8 cellular contexts compared by ENCODE assay signal in the genomic region with DNA sequence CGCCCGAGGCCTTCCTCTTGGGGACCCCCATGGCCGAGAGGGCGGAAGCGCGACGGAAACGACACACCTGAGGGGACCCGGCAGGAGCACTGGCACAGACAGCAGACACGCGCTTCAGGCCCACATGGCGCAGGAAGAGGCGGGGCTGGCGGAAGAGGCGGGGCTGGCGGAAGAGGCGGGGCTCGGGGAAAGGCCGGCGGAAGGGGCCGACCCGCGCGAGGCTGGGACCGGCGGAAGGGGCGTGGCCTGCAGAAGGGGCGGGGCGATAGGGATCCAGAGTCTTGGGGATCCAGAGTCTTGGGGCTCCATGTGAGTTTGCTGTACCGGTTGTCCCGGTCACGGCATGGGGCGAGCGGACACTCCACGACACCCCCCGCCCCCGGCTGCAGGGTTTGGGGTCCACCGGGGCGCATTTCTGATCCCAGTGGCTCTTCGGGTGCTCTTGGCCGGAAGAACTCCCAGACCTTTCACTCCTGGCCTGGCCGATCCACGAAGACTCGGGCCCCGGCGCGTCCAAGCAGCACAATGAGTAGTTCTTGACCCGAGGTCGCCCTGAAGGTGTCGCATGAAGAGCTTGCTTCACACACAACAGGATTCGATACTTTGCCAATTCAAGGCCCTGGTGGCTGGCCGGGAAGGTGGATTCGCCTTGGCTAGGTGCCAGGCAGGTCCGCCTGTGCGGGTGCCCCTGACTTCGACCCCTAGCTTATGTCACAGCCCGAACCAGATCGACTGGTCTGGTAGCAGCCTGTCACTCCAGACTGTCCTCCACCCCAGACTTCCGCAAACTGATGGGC. TPM values are rescaled to one million over a fixed set of nuclear protein-coding genes. Genes with fewer than 3 reads are reported as not detected.
DNase-seq lines count a peak whose midpoint lies in the region; ATAC-seq and TF ChIP-seq lines count a peak whose summit lies in the region.

A gene with protein sequence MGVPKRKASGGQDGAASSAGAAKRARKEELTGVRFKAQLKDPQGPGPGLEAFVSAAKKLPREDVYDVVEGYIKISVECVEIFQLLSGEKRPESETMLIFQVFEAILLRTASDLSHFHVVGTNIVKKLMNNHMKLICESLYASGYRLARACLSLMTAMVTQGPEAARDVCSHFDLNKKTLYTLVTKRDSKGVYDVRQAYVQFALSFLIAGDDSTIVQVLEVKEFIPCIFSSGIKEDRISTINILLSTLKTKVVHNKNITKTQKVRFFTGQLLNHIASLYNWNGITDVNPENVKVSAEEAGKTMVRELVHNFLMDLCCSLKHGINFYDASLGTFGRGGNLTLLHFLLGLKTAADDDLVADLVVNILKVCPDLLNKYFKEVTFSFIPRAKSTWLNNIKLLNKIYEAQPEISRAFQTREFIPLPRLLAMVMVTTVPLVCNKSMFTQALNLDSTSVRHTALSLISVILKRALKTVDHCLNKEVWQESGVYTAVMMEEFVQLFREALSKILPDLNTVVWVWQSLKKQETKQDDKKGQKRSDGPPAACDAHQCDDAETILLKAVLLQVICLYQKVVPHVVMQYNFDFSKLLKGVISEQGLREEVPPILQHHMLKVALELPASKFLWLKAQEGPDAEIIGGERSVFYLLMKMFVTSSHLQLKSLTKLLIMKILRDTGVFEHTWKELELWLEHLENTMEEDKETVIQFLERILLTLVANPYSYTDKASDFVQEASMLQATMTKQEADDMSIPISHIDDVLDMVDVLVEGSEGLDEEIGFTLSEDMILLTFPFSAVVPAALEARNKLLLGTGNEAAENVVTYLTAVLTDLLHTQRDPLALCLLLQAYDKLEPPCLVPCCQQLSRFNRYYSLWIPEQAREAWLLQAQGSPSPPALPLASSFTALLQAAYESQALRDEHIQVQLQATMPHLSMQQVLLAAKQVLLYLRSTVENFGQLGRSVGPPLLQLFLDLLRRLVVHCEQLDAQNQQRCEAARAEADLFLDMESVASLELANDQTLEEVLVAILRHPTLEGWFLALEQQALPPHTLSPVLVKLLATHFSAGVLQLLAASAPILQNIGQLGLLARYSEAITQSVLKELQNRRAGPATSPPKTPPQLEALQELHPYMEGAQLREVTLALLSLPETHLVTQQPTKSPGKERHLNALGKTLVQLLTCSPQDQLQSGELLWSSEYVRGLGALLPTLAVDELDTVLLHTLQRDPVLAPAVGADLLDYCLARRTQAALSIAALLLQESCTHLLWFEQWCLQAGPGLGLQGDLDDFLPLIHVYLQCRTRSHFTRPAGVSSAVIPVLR (N-terminal part only) (minus strand): TSS at position 133 of the 797 bp plus-strand sequence. CDS start 102 bp downstream, at position 31.

- H3K9me3 ChIP-seq in HEK293 (ENCODE audit: control insufficient read depth, insufficient read depth, low read depth, low read length) (no peaks in the 10 kb centered on the region), SK-N-SH (no peaks in the 10 kb centered on the region)

- DNase-seq in GM04504 (ENCODE audit: low read depth) = peak; percentile 60
- DNase-seq in NAMALWA (ENCODE audit: low spot score) = peak; percentile 90
- peak; percentile 98 for DNase-seq in SK-N-SH
- DNase-seq in activated naive CD4-positive, alpha-beta T cell treated with anti-CD3 and anti-CD28 coated beads, Interleukin-2, amount 50 U/mL, for 16 hours = peak; percentile 95
- peak; percentile 89 for DNase-seq in globus pallidus (ENCODE audit: low spot score)
- DNase-seq in omental fat pad (ENCODE audit: low spot score) = peak; percentile 90

- H3K27ac ChIP-seq in HEK293 (ENCODE audit: extremely low read depth, low read depth, low read length) = peak within 1 kb of the TSS; percentile 37; the same call in 1 of the 2 replicates
- peak within 1 kb of the TSS; percentile 73 to 88; a peak in 3 of 4 replicates for H3K27ac ChIP-seq in SK-N-SH (ENCODE audit: low read depth in 2 of 2, low read length in 1 of 2)
- peak within 1 kb of the TSS; percentile 59 for H3K27ac ChIP-seq in temporal lobe (ENCODE audit: low read depth, low read length)

- peaks cover 8% of the 10 kb centered on the region for H3K4me1 ChIP-seq in HEK293 (ENCODE audit: control insufficient read depth, insufficient read depth, low read length)
- peaks cover 5 to 32% of the 10 kb centered on the region in 2 experiments; a peak in 3 of 4 replicates for H3K4me1 ChIP-seq in SK-N-SH (ENCODE audit: control insufficient read depth in 1 of 2, insufficient read depth in 2 of 2, low read depth in 1 of 2, low read length in 1 of 2)

- TF ChIP-seq CTCF in HEK293 (tag by site-specific recombination; IDR thresholded peaks at IDR 0.05) (no peak; the same call in 1 of the 2 replicates), SK-N-SH (IDR thresholded peaks at IDR 0.05) (peak; percentile 12; the same call in 1 of the 2 replicates), omental fat pad (IDR thresholded peaks at IDR 0.05) (no peak)

- peaks cover 48% of the 10 kb centered on the region for H3K79me2 ChIP-seq in SK-N-SH (ENCODE audit: insufficient read depth)

- H3K4me2 ChIP-seq in SK-N-SH = peak within 1 kb of the TSS; percentile 97

- no peaks in the 10 kb centered on the region for H3K9me2 ChIP-seq in SK-N-SH

- H3K36me3 ChIP-seq in HEK293 (ENCODE audit: control insufficient read depth in 2 of 2, insufficient read depth in 1 of 2, low read length in 2 of 2) (peaks cover 0 to 21% of the 10 kb centered on the region in 2 experiments; a peak in 1 of 3 replicates), SK-N-SH (replicated peaks in 1 of 2; ENCODE audit: control insufficient read depth in 1 of 2, insufficient read depth in 2 of 2, low read length in 1 of 2) (peaks cover 4 to 14% of the 10 kb centered on the region in 2 experiments)

- peak within 1 kb of the TSS; percentile 73 for H3K9ac ChIP-seq in SK-N-SH

- peak; percentile 97 for ATAC-seq in omental fat pad (ENCODE audit: low FRiP score)

- H4K20me1 ChIP-seq in SK-N-SH (ENCODE audit: insufficient read depth) = peaks cover 24% of the 10 kb centered on the region

- H3K27me3 ChIP-seq in SK-N-SH (ENCODE audit: insufficient read depth) = no peaks in the 10 kb centered on the region

- WGBS in SK-N-SH (ENCODE audit: low lambda C conversion rate) = 17% methylated on average over 9 of the region's 59 CpGs

- peaks cover 4% of the 10 kb centered on the region for H3F3A ChIP-seq in SK-N-SH (replicated peaks; ENCODE audit: insufficient read depth)

- no peak for TF ChIP-seq EP300 in SK-N-SH (IDR thresholded peaks at IDR 0.05; ENCODE audit: borderline replicate concordance in 1 of 2, low read depth in 1 of 2, low read length in 1 of 2)

- POLR2A ChIA-PET in HEK293 (lab: Yijun Ruan, JAX) (interaction anchor here (0.9 to 2.2 kb wide), 3 partner anchors 10 to 334 kb away, joined by 3 to 15 read pairs (median 5); a partner anchor contains a TSS), SK-N-SH (lab: Yijun Ruan, JAX) (no interaction called here)

- TF ChIP-seq RAD21 in SK-N-SH (IDR thresholded peaks at IDR 0.05; ENCODE audit: low read length) = no peak

- CTCF ChIA-PET in HEK293 (lab: Yijun Ruan, JAX) = interaction anchor here (0.6 to 3.0 kb wide), 6 partner anchors 10 to 235 kb away, joined by 3 to 14 read pairs (median 5); no protein-coding TSS in a partner anchor
- CTCF ChIA-PET in SK-N-SH (lab: Yijun Ruan, JAX) = interaction anchor here (0.6 to 5.6 kb wide), 6 partner anchors 9 to 933 kb away, joined by 3 to 38 read pairs (median 8); no protein-coding TSS in a partner anchor

- H3K4me3 ChIP-seq in HEK293 (ENCODE audit: low read depth, low read length) (peak within 1 kb of the TSS; percentile 95), SK-N-SH (ENCODE audit: low read depth in 2 of 2, low read length in 1 of 2) (peak within 1 kb of the TSS; percentile 98 to 99)

- H2AFZ ChIP-seq in SK-N-SH (ENCODE audit: low read depth) = peak within 1 kb of the TSS; percentile 97

TF ChIP-seq in HEK293, 187 proteins besides CTCF, POLR2A, EP300 and RAD21 (continues in another document):
- TF ChIP-seq SP2 (tag by site-specific recombination; IDR thresholded peaks at IDR 0.05) (peak; percentile 99), ZNF654 (tag by site-specific recombination; IDR thresholded peaks at IDR 0.05; ENCODE audit: low read depth) (no peak), KLF10 (tag by site-specific recombination; IDR thresholded peaks at IDR 0.05) (peak; percentile 69; the same call in 1 of the 2 replicates), ZNF221 (tag by site-specific recombination; IDR thresholded peaks at IDR 0.05; ENCODE audit: borderline replicate concordance) (no peak), HOXD13 (CRISPR knock-in tag; IDR thresholded peaks at IDR 0.05; ENCODE audit: borderline replicate concordance) (0 out of 2 replicates have a peak, but pooled peaks have one; percentile 16), ZNF473 (tag by site-specific recombination; IDR thresholded peaks at IDR 0.05) (no peak), ZNF626 (tag by site-specific recombination; IDR thresholded peaks at IDR 0.05) (no peak)

TF ChIP-seq in SK-N-SH, 30 proteins besides CTCF, POLR2A, EP300 and RAD21 (continues in another document):
- TF ChIP-seq CHD2 (IDR thresholded peaks at IDR 0.05; ENCODE audit: low read length, partially characterized antibody) = no peak
- TF ChIP-seq GATA2 (CRISPR knock-in tag; IDR thresholded peaks at IDR 0.05) = no peak
- TF ChIP-seq POLR2AphosphoS5 (IDR thresholded peaks at IDR 0.05; ENCODE audit: low read depth, low read length) = peak; percentile 89
- TF ChIP-seq MXI1 (IDR thresholded peaks at IDR 0.05; ENCODE audit: low read depth, low read length) = peak; percentile 99
- TF ChIP-seq TCF12 (IDR thresholded peaks at IDR 0.05) = no peak
- TF ChIP-seq RFX5 (IDR thresholded peaks at IDR 0.05; ENCODE audit: low read length) = no peak
- TF ChIP-seq, protein P1, sequence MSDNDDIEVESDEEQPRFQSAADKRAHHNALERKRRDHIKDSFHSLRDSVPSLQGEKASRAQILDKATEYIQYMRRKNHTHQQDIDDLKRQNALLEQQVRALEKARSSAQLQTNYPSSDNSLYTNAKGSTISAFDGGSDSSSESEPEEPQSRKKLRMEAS (IDR thresholded peaks at IDR 0.05; ENCODE audit: low read depth) = peak; percentile 99
- TF ChIP-seq, protein P2, sequence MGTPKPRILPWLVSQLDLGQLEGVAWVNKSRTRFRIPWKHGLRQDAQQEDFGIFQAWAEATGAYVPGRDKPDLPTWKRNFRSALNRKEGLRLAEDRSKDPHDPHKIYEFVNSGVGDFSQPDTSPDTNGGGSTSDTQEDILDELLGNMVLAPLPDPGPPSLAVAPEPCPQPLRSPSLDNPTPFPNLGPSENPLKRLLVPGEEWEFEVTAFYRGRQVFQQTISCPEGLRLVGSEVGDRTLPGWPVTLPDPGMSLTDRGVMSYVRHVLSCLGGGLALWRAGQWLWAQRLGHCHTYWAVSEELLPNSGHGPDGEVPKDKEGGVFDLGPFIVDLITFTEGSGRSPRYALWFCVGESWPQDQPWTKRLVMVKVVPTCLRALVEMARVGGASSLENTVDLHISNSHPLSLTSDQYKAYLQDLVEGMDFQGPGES (IDR thresholded peaks at IDR 0.05; ENCODE audit: low read depth, low read length) = no peak
- no peak for TF ChIP-seq SMC3 (IDR thresholded peaks at IDR 0.05; ENCODE audit: low read depth, low read length)
- TF ChIP-seq RCOR1 (IDR thresholded peaks at IDR 0.05; ENCODE audit: low read length) = no peak

RNA-seq across cellular contexts. Expression of the gene that starts here (rescaled TPM):
- 9.9 and 12.5 TPM in 2 replicates for polyA plus RNA-seq in SK-N-SH (2012; rRNA removed)
- 4.7 and 6.4 TPM in 2 replicates for polyA plus RNA-seq in SK-N-SH (2012; cell fraction: cytosol; rRNA removed)
- 19.7 and 25.3 TPM in 2 replicates for polyA plus RNA-seq in SK-N-SH (2012; cell fraction: nucleus; rRNA removed)
- total RNA-seq in omental fat pad = 10 to 100 TPM; 17.3 to 48.5 (median 17.4) TPM
- 12.3 TPM for total RNA-seq in temporal lobe

Comparison
In these comparisons a context has a peak if more than half of its experiments do, and no peak if none do; other contexts are left out.
1. Peak in every context shown above with its lines: DNase-seq, ATAC-seq, H3K4me3 ChIP-seq and H3K27ac ChIP-seq.